ENCODE assay signal across 28 cellular contexts in the genomic region with DNA sequence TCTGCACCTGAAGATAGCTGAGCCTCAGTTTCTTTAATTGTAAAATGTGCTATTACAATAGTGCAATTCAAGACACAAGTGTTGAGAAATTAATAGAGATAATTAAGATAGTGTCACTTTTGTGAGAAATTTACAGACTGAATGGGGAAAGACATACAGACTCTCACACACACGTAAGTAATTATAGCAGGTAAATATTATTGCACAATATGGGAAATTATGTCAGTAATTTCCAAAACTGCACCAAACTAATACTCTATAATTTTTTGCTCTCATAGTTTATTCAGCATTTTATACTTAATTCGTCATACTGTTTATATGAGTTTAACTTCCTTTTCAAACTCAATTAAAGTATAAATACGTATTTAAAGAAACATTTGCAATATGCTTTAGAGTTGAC.
"Had no signal": no experiment of that assay in that cellular context is flagged by ENCODE, and none has a peak within 500 bp of the region (broad histone marks: within the 10 kb centered on the region; RNA-seq: fewer than 3 reads in every experiment).

No MANE protein-coding gene starts in this region.

- FAIRE-seq: colon, endometrium, endothelial cell of umbilical vein, frontal cortex had no signal

- ATAC-seq: effector memory CD8-positive, alpha-beta T cell; esophagus mucosa; foreskin keratinocyte; gastrocnemius medialis; gastroesophageal sphincter; heart left ventricle; heart right ventricle had no signal

- DNase-seq: colonic mucosa; cortex of kidney; dermis blood vessel endothelial cell; dorsolateral prefrontal cortex; effector CD4-positive, alpha-beta T cell; effector CD8-positive, alpha-beta T cell; effector memory CD4-positive, alpha-beta T cell; effector memory CD8-positive, alpha-beta T cell; endodermal cell; erythroblast; esophagus squamous epithelium; foreskin fibroblast; foreskin keratinocyte; foreskin melanocyte; gastrocnemius medialis; glutamatergic neuron; head of caudate nucleus; heart left ventricle; heart right ventricle had no signal

- H3K27ac ChIP-seq: colonic mucosa, coronary artery, dorsolateral prefrontal cortex, epithelial cell of prostate, esophagus muscularis mucosa, esophagus squamous epithelium, foreskin keratinocyte, gastrocnemius medialis, gastroesophageal sphincter, heart left ventricle, heart right ventricle had no signal

- H3K9me3 ChIP-seq: colonic mucosa, esophagus muscularis mucosa, esophagus squamous epithelium, gastrocnemius medialis, gastroesophageal sphincter, heart left ventricle had no signal

- H3K4me1 ChIP-seq: colonic mucosa, esophagus muscularis mucosa, esophagus squamous epithelium, foreskin keratinocyte, gastrocnemius medialis, gastroesophageal sphincter had no signal

- H3K27me3 ChIP-seq: colonic mucosa, esophagus muscularis mucosa, esophagus squamous epithelium, foreskin keratinocyte, gastrocnemius medialis, gastroesophageal sphincter, heart left ventricle had no signal

- H3K4me3 ChIP-seq: colonic mucosa, coronary artery, dorsolateral prefrontal cortex, esophagus muscularis mucosa, esophagus squamous epithelium, gastrocnemius medialis, gastroesophageal sphincter, heart left ventricle, heart right ventricle had no signal

- H3K36me3 ChIP-seq: colonic mucosa, esophagus muscularis mucosa, esophagus squamous epithelium, gastrocnemius medialis, gastroesophageal sphincter, heart left ventricle, heart right ventricle had no signal
